ENCODE assay signal across 12 cellular contexts in the genomic region with DNA sequence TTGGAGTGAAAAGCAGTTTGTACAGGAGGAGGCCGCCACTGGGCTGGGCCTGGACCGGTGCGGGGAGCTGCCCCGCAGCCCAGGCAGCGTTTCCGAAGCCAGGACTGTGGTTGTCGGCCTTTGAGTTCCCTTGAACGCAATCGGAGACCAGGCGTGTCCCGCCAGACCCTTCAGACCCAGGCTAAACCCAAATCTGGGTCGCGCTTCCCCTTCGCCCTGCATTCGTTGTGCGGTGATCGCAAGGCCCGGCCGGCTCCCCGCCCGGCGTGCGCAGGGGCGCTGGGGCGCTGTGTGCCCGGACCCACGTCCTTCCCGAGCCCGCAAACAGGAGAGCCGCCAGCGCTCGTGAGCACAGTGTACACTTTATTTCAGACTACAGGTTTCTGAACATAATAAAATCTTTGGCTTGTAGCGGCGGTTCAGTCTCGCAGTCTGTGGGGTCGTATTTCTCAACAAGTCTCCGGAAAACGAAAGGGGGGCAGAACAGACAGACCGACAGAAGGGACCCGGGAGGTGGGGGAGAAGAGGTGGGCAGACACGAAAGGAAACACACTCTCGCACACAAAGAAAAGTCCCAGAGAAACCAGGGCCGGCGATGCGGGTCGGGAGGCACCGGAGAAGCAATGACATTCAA. TPM values are rescaled to one million over a fixed set of nuclear protein-coding genes. Genes with fewer than 3 reads are reported as not detected.
DNase-seq lines count a peak whose midpoint lies in the region; ATAC-seq, FAIRE-seq and TF ChIP-seq lines count a peak whose summit lies in the region.
"Had no signal": no experiment of that assay in that cellular context is flagged by ENCODE, and none has a peak within 500 bp of the region (broad histone marks: within the 10 kb centered on the region; RNA-seq: fewer than 3 reads in every experiment).

No MANE protein-coding gene starts in this region.

- peak overlapping the region; percentile 77 for H3K4me2 ChIP-seq in astrocyte (ENCODE audit: low read length)

- H2AFZ ChIP-seq in astrocyte (ENCODE audit: low read depth, low read length) = no peak overlapping the region

- H3K36me3 Mint-ChIP-seq in activated CD8-positive, alpha-beta memory T cell treated with anti-CD3 and anti-CD28 coated beads, Interleukin-2, amount 10 ng/mL, durations not matched to agents 7 days and 5 days = peaks cover 4% of the 10 kb centered on the region
- H3K36me3 Mint-ChIP-seq in astrocyte (ENCODE audit: low read depth, unreplicated experiment) (no peaks in the 10 kb centered on the region), memory B cell (no peaks in the 10 kb centered on the region)

- no peaks in the 10 kb centered on the region for H3K36me3 ChIP-seq in astrocyte (ENCODE audit: insufficient read depth, low read length)

- no peaks in the 10 kb centered on the region for H3K9me3 Mint-ChIP-seq in activated CD8-positive, alpha-beta memory T cell treated with anti-CD3 and anti-CD28 coated beads, Interleukin-2, amount 10 ng/mL, durations not matched to agents 7 days and 5 days (ENCODE audit: low read depth)
- H3K9me3 Mint-ChIP-seq in astrocyte (ENCODE audit: unreplicated experiment) = peaks cover 34% of the 10 kb centered on the region
- no peaks in the 10 kb centered on the region for H3K9me3 Mint-ChIP-seq in memory B cell
- no peaks in the 10 kb centered on the region for H3K9me3 Mint-ChIP-seq in stimulated activated naive CD8-positive, alpha-beta T cell treated with anti-CD3 and anti-CD28 coated beads, Interleukin-15, amount 100 ng/mL, for 72 hours

- no peaks in the 10 kb centered on the region for H3K9me3 ChIP-seq in astrocyte (ENCODE audit: insufficient read depth, low read depth, low read length)

- H3K27me3 ChIP-seq in astrocyte (ENCODE audit: insufficient read depth, low read length) = peaks cover 73% of the 10 kb centered on the region

- H3K27ac ChIP-seq in astrocyte (ENCODE audit: low read depth, low read length) = no peak overlapping the region

- ATAC-seq in activated CD8-positive, alpha-beta memory T cell treated with anti-CD3 and anti-CD28 coated beads, Interleukin-2, amount 10 ng/mL, durations not matched to agents 7 days and 5 days = no peak
- ATAC-seq in memory B cell (ENCODE audit: low read depth) = no peak
- ATAC-seq in stimulated activated naive CD8-positive, alpha-beta T cell treated with anti-CD3 and anti-CD28 coated beads, Interleukin-15, amount 100 ng/mL, for 72 hours = no peak
- no peak for ATAC-seq in GM19452 (IDR thresholded peaks at IDR 0.05; ENCODE audit: unreplicated experiment)
- no peak for ATAC-seq in HG02981 (IDR thresholded peaks at IDR 0.05; ENCODE audit: unreplicated experiment)
- no peak for ATAC-seq in GM21390 (IDR thresholded peaks at IDR 0.05; ENCODE audit: unreplicated experiment)

- H3K27ac Mint-ChIP-seq in activated CD8-positive, alpha-beta memory T cell treated with anti-CD3 and anti-CD28 coated beads, Interleukin-2, amount 10 ng/mL, durations not matched to agents 7 days and 5 days = no peak overlapping the region
- H3K27ac Mint-ChIP-seq in astrocyte (ENCODE audit: unreplicated experiment) (peak overlapping the region; percentile 69), memory B cell (no peak overlapping the region)
- H3K27ac Mint-ChIP-seq in stimulated activated naive CD8-positive, alpha-beta T cell treated with anti-CD3 and anti-CD28 coated beads, Interleukin-15, amount 100 ng/mL, for 72 hours = no peak overlapping the region

- H3K4me1 ChIP-seq in astrocyte (ENCODE audit: insufficient read depth, low read length) = peaks cover 6% of the 10 kb centered on the region

- H3K4me3 ChIP-seq in astrocyte (ENCODE audit: insufficient read depth, low read depth, low read length) = peak overlapping the region; percentile 46

- H4K20me1 ChIP-seq in astrocyte (ENCODE audit: insufficient read depth, low read length) = peaks cover 22% of the 10 kb centered on the region

- peaks cover 5% of the 10 kb centered on the region for H3K4me1 Mint-ChIP-seq in activated CD8-positive, alpha-beta memory T cell treated with anti-CD3 and anti-CD28 coated beads, Interleukin-2, amount 10 ng/mL, durations not matched to agents 7 days and 5 days
- H3K4me1 Mint-ChIP-seq in astrocyte (ENCODE audit: low read depth, unreplicated experiment) (peaks cover 4% of the 10 kb centered on the region), memory B cell (peaks cover 3% of the 10 kb centered on the region)
- peaks cover 50% of the 10 kb centered on the region for H3K4me1 Mint-ChIP-seq in stimulated activated naive CD8-positive, alpha-beta T cell treated with anti-CD3 and anti-CD28 coated beads, Interleukin-15, amount 100 ng/mL, for 72 hours

- peak; percentile 62 for DNase-seq in activated CD8-positive, alpha-beta memory T cell treated with anti-CD3 and anti-CD28 coated beads for 24 hours
- no peak for DNase-seq in activated CD8-positive, alpha-beta memory T cell treated with anti-CD3 and anti-CD28 coated beads, Interleukin-2, amount 10 ng/mL, durations not matched to agents 7 days and 5 days
- DNase-seq in astrocyte (ENCODE audit: low read depth) (no peak), memory B cell (ENCODE audit: low spot score in 2 of 2) (peak in 1 of 2 donors; percentile 14)
- DNase-seq in stimulated activated naive CD8-positive, alpha-beta T cell treated with anti-CD3 and anti-CD28 coated beads, Interleukin-15, amount 100 ng/mL, for 72 hours = no peak
- DNase-seq: activated CD8-positive, alpha-beta memory T cell treated with anti-CD3 and anti-CD28 coated beads, Interleukin-2, amount 50 U/mL, for 4 hours; effector CD8-positive, alpha-beta T cell; NCI-H1436; stimulated activated CD4-positive, alpha-beta T cell treated with anti-CD3 and anti-CD28 coated beads, Interleukin-2, amount 100 ng/mL, for 48 hours had no signal

- no peak overlapping the region for H3K4me3 Mint-ChIP-seq in activated CD8-positive, alpha-beta memory T cell treated with anti-CD3 and anti-CD28 coated beads, Interleukin-2, amount 10 ng/mL, durations not matched to agents 7 days and 5 days
- H3K4me3 Mint-ChIP-seq in astrocyte (ENCODE audit: unreplicated experiment) (peak overlapping the region; percentile 34), memory B cell (peak overlapping the region; percentile 76)
- H3K4me3 Mint-ChIP-seq in stimulated activated naive CD8-positive, alpha-beta T cell treated with anti-CD3 and anti-CD28 coated beads, Interleukin-15, amount 100 ng/mL, for 72 hours = peak overlapping the region; percentile 84 to 85

- CTCF ChIA-PET in activated CD8-positive, alpha-beta memory T cell treated with anti-CD3 and anti-CD28 coated beads, Interleukin-2, amount 10 ng/mL, durations not matched to agents 7 days and 5 days (lab: Charles Lee) = no interaction called here

- peaks cover 65% of the 10 kb centered on the region for H3K79me2 ChIP-seq in astrocyte (ENCODE audit: insufficient read depth, low read length)

- H3K27me3 Mint-ChIP-seq in activated CD8-positive, alpha-beta memory T cell treated with anti-CD3 and anti-CD28 coated beads, Interleukin-2, amount 10 ng/mL, durations not matched to agents 7 days and 5 days = peaks cover 90% of the 10 kb centered on the region
- peaks cover 85% of the 10 kb centered on the region for H3K27me3 Mint-ChIP-seq in astrocyte (ENCODE audit: low read depth, unreplicated experiment)
- peaks cover 28% of the 10 kb centered on the region for H3K27me3 Mint-ChIP-seq in memory B cell
- peaks cover 95% of the 10 kb centered on the region for H3K27me3 Mint-ChIP-seq in stimulated activated naive CD8-positive, alpha-beta T cell treated with anti-CD3 and anti-CD28 coated beads, Interleukin-15, amount 100 ng/mL, for 72 hours

- no peak for FAIRE-seq in astrocyte (lab: Jason Lieb, UNC)

- peak overlapping the region; percentile 74 for H3K9ac ChIP-seq in astrocyte (ENCODE audit: low read length)

- TF ChIP-seq CTCF in astrocyte (IDR thresholded peaks at IDR 0.05; ENCODE audit: insufficient read depth, low read depth, low read length) = no peak

RNA-seq across cellular contexts. Expression of a gene that starts 5.5 kb away (rescaled TPM):
- total RNA-seq in activated CD8-positive, alpha-beta memory T cell treated with anti-CD3 and anti-CD28 coated beads, Interleukin-2, amount 10 ng/mL, durations not matched to agents 7 days and 5 days = not detected
- total RNA-seq in astrocyte = 0.09 TPM in 1 of 2 replicates, not detected in the other
